Comparison of ENCODE assay signal across 8 cellular contexts in the genomic region with DNA sequence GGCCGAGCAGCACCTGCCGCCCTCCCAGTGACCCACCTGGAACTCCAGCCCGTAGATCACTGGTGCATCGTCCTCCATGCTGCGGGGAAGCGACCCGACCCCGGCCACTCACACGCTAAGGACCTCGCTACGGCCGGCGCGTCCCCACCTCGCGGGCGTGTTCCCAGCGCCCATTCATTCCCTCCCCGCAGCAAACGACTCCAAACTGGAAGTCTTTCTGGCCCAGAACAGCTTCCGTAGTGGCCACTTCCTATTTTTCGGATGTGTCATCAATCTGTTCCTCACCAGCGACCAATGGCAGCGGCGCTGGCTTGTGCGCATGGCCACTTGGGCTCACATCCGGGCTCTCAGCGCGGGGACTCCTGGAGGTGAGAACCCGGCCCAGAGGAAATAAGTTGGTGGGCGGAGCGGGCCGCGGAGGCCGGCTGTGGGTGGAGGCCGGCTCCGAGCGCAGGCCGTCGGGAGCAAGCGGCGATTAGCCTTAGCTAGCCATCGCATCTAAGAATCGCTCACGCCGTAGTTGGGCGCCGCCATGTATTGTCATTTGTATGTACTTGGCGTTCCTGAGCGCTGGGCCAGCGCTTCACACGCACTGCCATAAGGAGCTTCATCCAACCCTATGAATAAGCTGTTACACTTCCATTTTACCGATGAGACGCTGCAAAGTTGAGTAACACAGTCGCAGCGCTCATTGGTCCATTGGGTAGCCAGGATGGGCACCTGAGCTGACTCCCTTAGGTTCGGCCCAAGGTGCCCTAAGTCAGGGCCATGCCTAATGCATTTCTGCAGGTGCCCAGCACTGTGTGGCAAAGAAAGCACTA. TPM values are rescaled to one million over a fixed set of nuclear protein-coding genes. Genes with fewer than 3 reads are reported as not detected.
DNase-seq lines count a peak whose midpoint lies in the region; ATAC-seq lines count a peak whose summit lies in the region.

A gene (minus strand): TSS at position 207 of the 821 bp plus-strand sequence. CDS start 129 bp downstream, at position 78.

- DNase-seq in NCI-H748 (lab: John Stamatoyannopoulos, UW; ENCODE audit: unreplicated experiment) (peak; percentile 99), dedifferentiated amniotic fluid mesenchymal stem cell (ENCODE audit: extremely low spot score) (peak; percentile 98), left lobe of liver (ENCODE audit: low spot score) (peak; percentile 99)
- DNase-seq in activated CD4-positive, alpha-beta T cell treated with anti-CD3 and anti-CD28 coated beads, Interleukin-2, amount 50 U/mL, for 1 hour: peak; percentile 96
- DNase-seq in stimulated activated CD4-positive, alpha-beta T cell treated with anti-CD3 and anti-CD28 coated beads, Interleukin-2, amount 100 ng/mL, for 4 hours (ENCODE audit: low read depth): peak; percentile 92

- peaks cover 9 to 28% (median 19%) of the 10 kb centered on the region in 11 experiments; a peak in 20 of 22 replicates for H3K36me3 ChIP-seq in BLaER1 treated with 17β-estradiol and CSF1 and Interleukin-3, amounts not matched to agents 10 nM and 100 nM

- H3K4me1 ChIP-seq in BLaER1 treated with 17β-estradiol and CSF1 and Interleukin-3, amounts not matched to agents 10 nM and 100 nM: peaks cover 35 to 45% (median 40%) of the 10 kb centered on the region in 10 experiments

- ATAC-seq in GM19351 (IDR thresholded peaks at IDR 0.05; ENCODE audit: unreplicated experiment): peak; percentile 76
- ATAC-seq in HG03521 (IDR thresholded peaks at IDR 0.05; ENCODE audit: unreplicated experiment): peak; percentile 72
- ATAC-seq in left lobe of liver: peak; percentile 78

- H3K9ac ChIP-seq in BLaER1 treated with 17β-estradiol and CSF1 and Interleukin-3, amounts not matched to agents 10 nM and 100 nM: peak within 1 kb of the TSS; percentile 72 to 89 (median 85)

- H4K20me1 ChIP-seq in BLaER1 treated with 17β-estradiol and CSF1 and Interleukin-3, amounts not matched to agents 10 nM and 100 nM: no peaks in the 10 kb centered on the region

- H3K27me3 ChIP-seq in BLaER1 treated with 17β-estradiol and CSF1 and Interleukin-3, amounts not matched to agents 10 nM and 100 nM: no peaks in the 10 kb centered on the region

- H3K4me2 ChIP-seq in BLaER1 treated with 17β-estradiol and CSF1 and Interleukin-3, amounts not matched to agents 10 nM and 100 nM: peak within 1 kb of the TSS; percentile 88 to 97 (median 95)

- no peaks in the 10 kb centered on the region for H3K9me3 ChIP-seq in BLaER1 treated with 17β-estradiol and CSF1 and Interleukin-3, amounts not matched to agents 10 nM and 100 nM (replicated peaks in 1 of 11)

- peak within 1 kb of the TSS; percentile 75 to 97 (median 85) for H3K4me3 ChIP-seq in BLaER1 treated with 17β-estradiol and CSF1 and Interleukin-3, amounts not matched to agents 10 nM and 100 nM

- H3K27ac ChIP-seq in BLaER1 treated with 17β-estradiol and CSF1 and Interleukin-3, amounts not matched to agents 10 nM and 100 nM: peak within 1 kb of the TSS; percentile 64 to 94 (median 88)

RNA-seq across cellular contexts. Expression of the gene that starts here (rescaled TPM):
- total RNA-seq in left lobe of liver: 10.9 TPM

Comparison
In these comparisons a context has a peak if more than half of its experiments do, and no peak if none do; other contexts are left out.
1. Peak in every context shown above with its lines: DNase-seq, ATAC-seq, H3K4me3 ChIP-seq and H3K27ac ChIP-seq.